Comparison of ENCODE assay signal across 9 cellular contexts in the genomic region with DNA sequence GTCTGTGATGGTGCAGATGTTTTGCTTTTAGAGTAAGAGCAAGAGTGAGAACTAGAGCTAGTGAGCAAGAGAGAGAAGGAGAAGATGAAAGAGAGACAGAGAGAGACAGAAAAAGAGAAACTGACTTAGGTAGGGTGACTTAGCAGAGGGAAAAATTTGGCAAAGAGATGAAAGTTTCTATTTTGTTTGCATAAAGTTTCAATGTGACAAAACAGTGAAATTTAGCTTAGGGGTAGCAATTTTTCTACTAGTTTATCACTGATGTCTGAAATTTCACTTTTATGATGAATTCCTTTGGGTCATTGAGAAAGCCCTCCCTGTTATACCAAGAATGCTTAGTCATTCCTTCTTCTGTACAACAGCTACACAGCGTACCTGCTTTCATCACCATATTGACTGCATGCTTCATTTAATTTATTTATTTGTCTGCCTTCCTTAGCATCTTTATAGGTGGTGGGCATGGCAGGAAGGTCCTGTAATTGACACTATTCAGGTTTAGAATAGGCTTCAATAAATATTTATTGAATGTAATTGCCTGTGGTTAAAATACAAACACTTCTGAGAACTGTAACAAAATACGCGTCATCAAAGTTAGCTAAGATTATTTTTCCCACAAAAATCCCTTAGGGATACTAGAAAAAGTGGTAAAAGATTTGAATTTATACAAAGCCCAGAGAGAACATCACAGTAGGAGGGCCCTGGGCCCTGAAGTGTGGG. TPM values are rescaled to one million over a fixed set of nuclear protein-coding genes. Genes with fewer than 3 reads are reported as not detected.
DNase-seq lines count a peak whose midpoint lies in the region; ATAC-seq and TF ChIP-seq lines count a peak whose summit lies in the region.
"Had no signal": no experiment of that assay in that cellular context is flagged by ENCODE, and none has a peak within 500 bp of the region (broad histone marks: within the 10 kb centered on the region; RNA-seq: fewer than 3 reads in every experiment).

No MANE protein-coding gene starts in this region.

- H3K36me3 ChIP-seq in Loucy (ENCODE audit: insufficient read depth, low read length) (no peaks in the 10 kb centered on the region), transverse colon (no peaks in the 10 kb centered on the region)
- H3K36me3 ChIP-seq: pancreas had no signal

- no peak for TF ChIP-seq EP300 in transverse colon (IDR thresholded peaks at IDR 0.05; ENCODE audit: low read depth)

- 0 out of 2 replicates have a peak, but pooled peaks cover 4% of the 10 kb centered on the region for H3F3A ChIP-seq in Loucy (ENCODE audit: low read depth)

- intact Hi-C loops in transverse colon (cut with DNase I; ENCODE audit: low total_unique reads), result no loop called here

- no peaks in the 10 kb centered on the region for H4K20me1 ChIP-seq in Loucy (ENCODE audit: insufficient read depth, low read length, poor library complexity, severe bottlenecking)

- in situ Hi-C loops in transverse colon (cut with MboI; ENCODE audit: low pct_ligation_motif_present in 1 of 4, low pct_unique_long_range_greater_than_20kb in 1 of 4, low sequenced_read_pairs in 3 of 4), result loop anchor here in 1 of 4 donors (25.0 kb wide), 1 partner anchor 345 kb away; no protein-coding TSS in a partner anchor

- TF ChIP-seq CTCF in Loucy (conservative IDR thresholded peaks at IDR 0.05; ENCODE audit: low read length) (no peak), transverse colon (IDR thresholded peaks at IDR 0.05) (no peak)

- TF ChIP-seq POLR2A in erythroblast (IDR thresholded peaks at IDR 0.05; ENCODE audit: low read length), result no peak
- no peak for TF ChIP-seq POLR2A in transverse colon (IDR thresholded peaks at IDR 0.05)

- H2AFZ ChIP-seq in Loucy (ENCODE audit: low read length), result peak overlapping the region; percentile 59

- H3K9me2 ChIP-seq in Loucy (replicated peaks; ENCODE audit: low read depth, low read length), result no peaks in the 10 kb centered on the region

- no peaks in the 10 kb centered on the region for H3K79me2 ChIP-seq in Loucy (ENCODE audit: insufficient read depth, low read length)

- peak overlapping the region in 1 of 4 donors; percentile 15 for H3K27ac ChIP-seq in transverse colon
- H3K27ac ChIP-seq: pancreas had no signal

- WGBS in transverse colon (ENCODE audit: low coverage in 1 of 2), 2 donors, result 47 to 49% methylated on average over 3 of the region's 3 CpGs

- H3K9me3 ChIP-seq in Loucy (ENCODE audit: insufficient read depth, low read depth, low read length) (no peaks in the 10 kb centered on the region), transverse colon (no peaks in the 10 kb centered on the region)
- H3K9me3 ChIP-seq: pancreas had no signal

- H3K27me3 ChIP-seq in Loucy (ENCODE audit: insufficient read depth, low read length, poor library complexity, severe bottlenecking) (no peaks in the 10 kb centered on the region), transverse colon (no peaks in the 10 kb centered on the region)
- H3K27me3 ChIP-seq: pancreas had no signal

- H3K9ac ChIP-seq in Loucy (ENCODE audit: low read depth, low read length, poor library complexity, severe bottlenecking), result no peak overlapping the region

- DNase-seq in NCI-H2196 treated with DMSO at 0.1 percent for 48 hours (lab: John Stamatoyannopoulos, UW; ENCODE audit: unreplicated experiment) (peak; percentile 5), NCI-H2196 (lab: John Stamatoyannopoulos, UW; ENCODE audit: unreplicated experiment) (no peak), erythroblast (lab: John Stamatoyannopoulos, UW) (peak; percentile 28 to 48), T1000 (lab: John Stamatoyannopoulos, UW) (no peak), NCI-H1436 (lab: John Stamatoyannopoulos, UW) (no peak), transverse colon (no peak)
- DNase-seq: pancreas had no signal

- H3K4me2 ChIP-seq in Loucy (ENCODE audit: low read depth, low read length, poor library complexity, severe bottlenecking), result peak overlapping the region; percentile 34

- H3K4me3 ChIP-seq in Loucy (ENCODE audit: low read length, poor library complexity, severe bottlenecking) (no peak overlapping the region), transverse colon (no peak overlapping the region)
- H3K4me3 ChIP-seq: pancreas had no signal

- peak; percentile 51 for ATAC-seq in GM21786 (IDR thresholded peaks at IDR 0.05; ENCODE audit: unreplicated experiment)

- H3K4me1 ChIP-seq in Loucy (ENCODE audit: insufficient read depth, low read length, poor library complexity, severe bottlenecking) (peaks cover 40% of the 10 kb centered on the region), transverse colon (peaks cover 0 to 8% (median 2%) of the 10 kb centered on the region in 4 donors)
- H3K4me1 ChIP-seq: pancreas had no signal

RNA-seq across cellular contexts. Expression of gene CTSC, which starts 19.9 kb away (rescaled TPM):
- 100 to 1,000 TPM in 1 of 4 donors, 10 to 100 TPM in 3; 49.0 to 141 (median 75.2) TPM for total RNA-seq in transverse colon

Comparison
In these comparisons a context has a peak if more than half of its experiments do, and no peak if none do; other contexts are left out.
1. DNase-seq: peak in NCI-H2196 treated with DMSO at 0.1 percent for 48 hours (single experiment) and erythroblast (2 of 2); none in NCI-H2196 (single experiment), T1000 (single experiment), NCI-H1436 (single experiment) and transverse colon (single experiment).